ENCODE assay signal across 1 cellular context in the genomic region with DNA sequence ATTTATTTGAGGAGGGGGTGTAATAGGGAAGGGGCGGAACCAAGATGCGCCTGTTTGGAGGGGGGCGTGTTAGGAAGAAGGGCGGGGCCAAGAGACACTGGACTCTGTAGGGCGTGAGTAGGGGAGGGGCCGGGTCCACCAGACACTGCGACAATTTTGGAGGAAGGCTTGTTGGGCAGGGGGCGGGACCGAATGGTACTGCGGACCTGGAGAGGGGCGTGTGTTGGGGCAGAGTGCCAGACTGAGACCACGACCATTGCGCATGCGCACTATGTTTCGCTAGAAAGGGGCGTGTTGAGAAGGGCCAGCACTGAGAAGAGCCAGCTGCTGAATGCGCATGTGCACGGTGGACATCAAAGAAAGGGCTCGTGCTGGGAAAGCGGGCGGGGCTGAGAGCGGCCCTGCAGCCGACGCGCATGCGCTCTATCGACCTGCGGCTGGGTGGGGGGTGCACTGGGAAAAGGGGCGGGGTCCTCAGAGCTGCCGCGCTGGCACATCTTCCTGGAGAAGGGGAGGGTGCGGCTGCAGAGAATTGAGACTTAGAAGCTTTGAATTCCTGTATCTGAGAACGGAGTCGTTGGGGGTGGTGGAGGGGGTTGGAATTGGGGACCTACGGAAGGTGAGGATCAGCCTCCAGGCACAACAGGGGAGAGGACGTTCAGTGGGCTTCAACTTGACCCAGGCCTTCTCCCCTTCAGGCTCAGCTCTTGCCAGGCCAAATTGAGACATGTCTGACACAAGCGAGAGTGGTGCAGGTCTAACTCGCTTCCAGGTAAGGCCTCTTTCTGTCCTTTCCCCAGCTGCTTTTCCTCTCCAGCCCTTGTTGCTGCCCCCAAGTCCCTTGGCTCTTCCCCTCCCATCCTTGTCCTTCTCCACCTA.
A peak's percentile ranks its signal among the peaks of the same experiment; 100 is the strongest.
TF ChIP-seq lines count a peak whose summit lies in the region.

No MANE protein-coding gene starts in this region.

TF ChIP-seq in HepG2, 621 proteins besides CTCF, POLR2A, EP300 and RAD21 (continued from another document and continues in another):
- TF ChIP-seq, protein P1, sequence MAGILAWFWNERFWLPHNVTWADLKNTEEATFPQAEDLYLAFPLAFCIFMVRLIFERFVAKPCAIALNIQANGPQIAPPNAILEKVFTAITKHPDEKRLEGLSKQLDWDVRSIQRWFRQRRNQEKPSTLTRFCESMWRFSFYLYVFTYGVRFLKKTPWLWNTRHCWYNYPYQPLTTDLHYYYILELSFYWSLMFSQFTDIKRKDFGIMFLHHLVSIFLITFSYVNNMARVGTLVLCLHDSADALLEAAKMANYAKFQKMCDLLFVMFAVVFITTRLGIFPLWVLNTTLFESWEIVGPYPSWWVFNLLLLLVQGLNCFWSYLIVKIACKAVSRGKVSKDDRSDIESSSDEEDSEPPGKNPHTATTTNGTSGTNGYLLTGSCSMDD (CRISPR knock-in tag; IDR thresholded peaks at IDR 0.05), result no peak
- TF ChIP-seq ZNF10 (CRISPR knock-in tag; IDR thresholded peaks at IDR 0.05; ENCODE audit: borderline replicate concordance, low read depth) (no peak), ZNF432 (CRISPR knock-in tag; IDR thresholded peaks at IDR 0.05; ENCODE audit: borderline replicate concordance) (no peak), SAFB2 (CRISPR knock-in tag; IDR thresholded peaks at IDR 0.05; ENCODE audit: borderline replicate concordance, low read depth) (no peak), HOXA5 (CRISPR knock-in tag; IDR thresholded peaks at IDR 0.05) (no peak), HCFC1 (IDR thresholded peaks at IDR 0.05; ENCODE audit: low read depth, low read length) (no peak), ZSCAN25 (CRISPR knock-in tag; IDR thresholded peaks at IDR 0.05) (no peak), FOSL1 (CRISPR knock-in tag; IDR thresholded peaks at IDR 0.05; ENCODE audit: borderline replicate concordance) (no peak), RBFOX2 (IDR thresholded peaks at IDR 0.05; ENCODE audit: low read depth, low read length) (peak; percentile 66), FOXK2 (IDR thresholded peaks at IDR 0.05) (no peak), ZNF703 (CRISPR knock-in tag; IDR thresholded peaks at IDR 0.05; ENCODE audit: borderline replicate concordance) (no peak), SMYD3 (CRISPR knock-in tag; IDR thresholded peaks at IDR 0.05) (no peak), ASH2L (IDR thresholded peaks at IDR 0.05; ENCODE audit: insufficient read length, low read depth, low read length) (no peak), SOX13 (IDR thresholded peaks at IDR 0.05) (no peak), SOX13 (CRISPR knock-in tag; conservative IDR thresholded peaks at IDR 0.05 in 1 of 2, IDR thresholded peaks at IDR 0.05 in 1 of 2) (no peak), SSRP1 (CRISPR knock-in tag; IDR thresholded peaks at IDR 0.05) (no peak), BORCS8-MEF2B (CRISPR knock-in tag; IDR thresholded peaks at IDR 0.05) (no peak), ZNF383 (CRISPR knock-in tag; IDR thresholded peaks at IDR 0.05; ENCODE audit: borderline replicate concordance) (no peak), ZNF20 (CRISPR knock-in tag; IDR thresholded peaks at IDR 0.05) (no peak), HNRNPK (IDR thresholded peaks at IDR 0.05; ENCODE audit: low read depth, low read length, poor library complexity, severe bottlenecking) (no peak), BHLHE40 (IDR thresholded peaks at IDR 0.05; ENCODE audit: low read length) (peak; percentile 93), CREB1 (IDR thresholded peaks at IDR 0.05) (no peak), CREB1 (CRISPR knock-in tag; IDR thresholded peaks at IDR 0.05) (no peak), ZNF747 (CRISPR knock-in tag; IDR thresholded peaks at IDR 0.05; ENCODE audit: borderline replicate concordance) (no peak), ZNF12 (CRISPR knock-in tag; IDR thresholded peaks at IDR 0.05) (no peak), JDP2 (CRISPR knock-in tag; IDR thresholded peaks at IDR 0.05; ENCODE audit: borderline replicate concordance) (no peak), HMG20B (CRISPR knock-in tag; conservative IDR thresholded peaks at IDR 0.05) (no peak), FOXA3 (CRISPR knock-in tag; IDR thresholded peaks at IDR 0.05) (no peak), RARA (CRISPR knock-in tag; IDR thresholded peaks at IDR 0.05) (no peak), KAT2B (IDR thresholded peaks at IDR 0.05; ENCODE audit: borderline replicate concordance, low read depth, low read length) (no peak), IRX3 (CRISPR knock-in tag; IDR thresholded peaks at IDR 0.05; ENCODE audit: borderline replicate concordance, low read depth) (no peak), ZNF564 (CRISPR knock-in tag; IDR thresholded peaks at IDR 0.05) (no peak), RFXANK (CRISPR knock-in tag; IDR thresholded peaks at IDR 0.05) (no peak), REL (CRISPR knock-in tag; conservative IDR thresholded peaks at IDR 0.05) (no peak), ZNF256 (CRISPR knock-in tag; conservative IDR thresholded peaks at IDR 0.05) (no peak), GZF1 (CRISPR knock-in tag; IDR thresholded peaks at IDR 0.05) (no peak), FOXA1 (IDR thresholded peaks at IDR 0.05) (no peak), FOXA1 (CRISPR knock-in tag; IDR thresholded peaks at IDR 0.05) (no peak), U2AF2 (IDR thresholded peaks at IDR 0.05; ENCODE audit: low read depth, low read length) (no peak), ZNF614 (CRISPR knock-in tag; IDR thresholded peaks at IDR 0.05; ENCODE audit: borderline replicate concordance) (0 out of 2 replicates have a peak, but pooled peaks have one; percentile 18), CHCHD3 (CRISPR knock-in tag; IDR thresholded peaks at IDR 0.05) (no peak), ARNT2 (CRISPR knock-in tag; IDR thresholded peaks at IDR 0.05; ENCODE audit: low read depth) (no peak), ZNF17 (CRISPR knock-in tag; IDR thresholded peaks at IDR 0.05) (no peak), ZNF619 (CRISPR knock-in tag; IDR thresholded peaks at IDR 0.05) (no peak)
- TF ChIP-seq, protein P2, sequence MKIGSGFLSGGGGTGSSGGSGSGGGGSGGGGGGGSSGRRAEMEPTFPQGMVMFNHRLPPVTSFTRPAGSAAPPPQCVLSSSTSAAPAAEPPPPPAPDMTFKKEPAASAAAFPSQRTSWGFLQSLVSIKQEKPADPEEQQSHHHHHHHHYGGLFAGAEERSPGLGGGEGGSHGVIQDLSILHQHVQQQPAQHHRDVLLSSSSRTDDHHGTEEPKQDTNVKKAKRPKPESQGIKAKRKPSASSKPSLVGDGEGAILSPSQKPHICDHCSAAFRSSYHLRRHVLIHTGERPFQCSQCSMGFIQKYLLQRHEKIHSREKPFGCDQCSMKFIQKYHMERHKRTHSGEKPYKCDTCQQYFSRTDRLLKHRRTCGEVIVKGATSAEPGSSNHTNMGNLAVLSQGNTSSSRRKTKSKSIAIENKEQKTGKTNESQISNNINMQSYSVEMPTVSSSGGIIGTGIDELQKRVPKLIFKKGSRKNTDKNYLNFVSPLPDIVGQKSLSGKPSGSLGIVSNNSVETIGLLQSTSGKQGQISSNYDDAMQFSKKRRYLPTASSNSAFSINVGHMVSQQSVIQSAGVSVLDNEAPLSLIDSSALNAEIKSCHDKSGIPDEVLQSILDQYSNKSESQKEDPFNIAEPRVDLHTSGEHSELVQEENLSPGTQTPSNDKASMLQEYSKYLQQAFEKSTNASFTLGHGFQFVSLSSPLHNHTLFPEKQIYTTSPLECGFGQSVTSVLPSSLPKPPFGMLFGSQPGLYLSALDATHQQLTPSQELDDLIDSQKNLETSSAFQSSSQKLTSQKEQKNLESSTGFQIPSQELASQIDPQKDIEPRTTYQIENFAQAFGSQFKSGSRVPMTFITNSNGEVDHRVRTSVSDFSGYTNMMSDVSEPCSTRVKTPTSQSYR (CRISPR knock-in tag; IDR thresholded peaks at IDR 0.05; ENCODE audit: borderline replicate concordance), result no peak
- TF ChIP-seq, protein P3, sequence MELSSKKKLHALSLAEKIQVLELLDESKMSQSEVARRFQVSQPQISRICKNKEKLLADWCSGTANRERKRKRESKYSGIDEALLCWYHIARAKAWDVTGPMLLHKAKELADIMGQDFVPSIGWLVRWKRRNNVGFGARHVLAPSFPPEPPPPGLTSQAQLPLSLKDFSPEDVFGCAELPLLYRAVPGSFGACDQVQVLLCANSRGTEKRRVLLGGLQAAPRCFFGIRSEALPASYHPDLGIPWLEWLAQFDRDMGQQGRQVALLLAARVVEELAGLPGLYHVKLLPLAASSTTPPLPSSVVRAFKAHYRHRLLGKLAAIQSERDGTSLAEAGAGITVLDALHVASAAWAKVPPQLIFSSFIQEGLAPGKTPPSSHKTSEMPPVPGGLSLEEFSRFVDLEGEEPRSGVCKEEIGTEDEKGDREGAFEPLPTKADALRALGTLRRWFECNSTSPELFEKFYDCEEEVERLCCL (CRISPR knock-in tag; IDR thresholded peaks at IDR 0.05; ENCODE audit: borderline replicate concordance), result no peak
- TF ChIP-seq, protein P4, sequence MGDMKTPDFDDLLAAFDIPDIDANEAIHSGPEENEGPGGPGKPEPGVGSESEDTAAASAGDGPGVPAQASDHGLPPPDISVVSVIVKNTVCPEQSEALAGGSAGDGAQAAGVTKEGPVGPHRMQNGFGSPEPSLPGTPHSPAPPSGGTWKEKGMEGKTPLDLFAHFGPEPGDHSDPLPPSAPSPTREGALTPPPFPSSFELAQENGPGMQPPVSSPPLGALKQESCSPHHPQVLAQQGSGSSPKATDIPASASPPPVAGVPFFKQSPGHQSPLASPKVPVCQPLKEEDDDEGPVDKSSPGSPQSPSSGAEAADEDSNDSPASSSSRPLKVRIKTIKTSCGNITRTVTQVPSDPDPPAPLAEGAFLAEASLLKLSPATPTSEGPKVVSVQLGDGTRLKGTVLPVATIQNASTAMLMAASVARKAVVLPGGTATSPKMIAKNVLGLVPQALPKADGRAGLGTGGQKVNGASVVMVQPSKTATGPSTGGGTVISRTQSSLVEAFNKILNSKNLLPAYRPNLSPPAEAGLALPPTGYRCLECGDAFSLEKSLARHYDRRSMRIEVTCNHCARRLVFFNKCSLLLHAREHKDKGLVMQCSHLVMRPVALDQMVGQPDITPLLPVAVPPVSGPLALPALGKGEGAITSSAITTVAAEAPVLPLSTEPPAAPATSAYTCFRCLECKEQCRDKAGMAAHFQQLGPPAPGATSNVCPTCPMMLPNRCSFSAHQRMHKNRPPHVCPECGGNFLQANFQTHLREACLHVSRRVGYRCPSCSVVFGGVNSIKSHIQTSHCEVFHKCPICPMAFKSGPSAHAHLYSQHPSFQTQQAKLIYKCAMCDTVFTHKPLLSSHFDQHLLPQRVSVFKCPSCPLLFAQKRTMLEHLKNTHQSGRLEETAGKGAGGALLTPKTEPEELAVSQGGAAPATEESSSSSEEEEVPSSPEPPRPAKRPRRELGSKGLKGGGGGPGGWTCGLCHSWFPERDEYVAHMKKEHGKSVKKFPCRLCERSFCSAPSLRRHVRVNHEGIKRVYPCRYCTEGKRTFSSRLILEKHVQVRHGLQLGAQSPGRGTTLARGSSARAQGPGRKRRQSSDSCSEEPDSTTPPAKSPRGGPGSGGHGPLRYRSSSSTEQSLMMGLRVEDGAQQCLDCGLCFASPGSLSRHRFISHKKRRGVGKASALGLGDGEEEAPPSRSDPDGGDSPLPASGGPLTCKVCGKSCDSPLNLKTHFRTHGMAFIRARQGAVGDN (CRISPR knock-in tag; IDR thresholded peaks at IDR 0.05), result peak; percentile 54; the same call in 1 of the 2 replicates
- TF ChIP-seq, protein P5, sequence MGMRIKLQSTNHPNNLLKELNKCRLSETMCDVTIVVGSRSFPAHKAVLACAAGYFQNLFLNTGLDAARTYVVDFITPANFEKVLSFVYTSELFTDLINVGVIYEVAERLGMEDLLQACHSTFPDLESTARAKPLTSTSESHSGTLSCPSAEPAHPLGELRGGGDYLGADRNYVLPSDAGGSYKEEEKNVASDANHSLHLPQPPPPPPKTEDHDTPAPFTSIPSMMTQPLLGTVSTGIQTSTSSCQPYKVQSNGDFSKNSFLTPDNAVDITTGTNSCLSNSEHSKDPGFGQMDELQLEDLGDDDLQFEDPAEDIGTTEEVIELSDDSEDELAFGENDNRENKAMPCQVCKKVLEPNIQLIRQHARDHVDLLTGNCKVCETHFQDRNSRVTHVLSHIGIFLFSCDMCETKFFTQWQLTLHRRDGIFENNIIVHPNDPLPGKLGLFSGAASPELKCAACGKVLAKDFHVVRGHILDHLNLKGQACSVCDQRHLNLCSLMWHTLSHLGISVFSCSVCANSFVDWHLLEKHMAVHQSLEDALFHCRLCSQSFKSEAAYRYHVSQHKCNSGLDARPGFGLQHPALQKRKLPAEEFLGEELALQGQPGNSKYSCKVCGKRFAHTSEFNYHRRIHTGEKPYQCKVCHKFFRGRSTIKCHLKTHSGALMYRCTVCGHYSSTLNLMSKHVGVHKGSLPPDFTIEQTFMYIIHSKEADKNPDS (CRISPR knock-in tag; IDR thresholded peaks at IDR 0.05), result no peak
- TF ChIP-seq, protein P6, sequence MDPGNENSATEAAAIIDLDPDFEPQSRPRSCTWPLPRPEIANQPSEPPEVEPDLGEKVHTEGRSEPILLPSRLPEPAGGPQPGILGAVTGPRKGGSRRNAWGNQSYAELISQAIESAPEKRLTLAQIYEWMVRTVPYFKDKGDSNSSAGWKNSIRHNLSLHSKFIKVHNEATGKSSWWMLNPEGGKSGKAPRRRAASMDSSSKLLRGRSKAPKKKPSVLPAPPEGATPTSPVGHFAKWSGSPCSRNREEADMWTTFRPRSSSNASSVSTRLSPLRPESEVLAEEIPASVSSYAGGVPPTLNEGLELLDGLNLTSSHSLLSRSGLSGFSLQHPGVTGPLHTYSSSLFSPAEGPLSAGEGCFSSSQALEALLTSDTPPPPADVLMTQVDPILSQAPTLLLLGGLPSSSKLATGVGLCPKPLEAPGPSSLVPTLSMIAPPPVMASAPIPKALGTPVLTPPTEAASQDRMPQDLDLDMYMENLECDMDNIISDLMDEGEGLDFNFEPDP (CRISPR knock-in tag; conservative IDR thresholded peaks at IDR 0.05), result no peak
- TF ChIP-seq, protein P7, sequence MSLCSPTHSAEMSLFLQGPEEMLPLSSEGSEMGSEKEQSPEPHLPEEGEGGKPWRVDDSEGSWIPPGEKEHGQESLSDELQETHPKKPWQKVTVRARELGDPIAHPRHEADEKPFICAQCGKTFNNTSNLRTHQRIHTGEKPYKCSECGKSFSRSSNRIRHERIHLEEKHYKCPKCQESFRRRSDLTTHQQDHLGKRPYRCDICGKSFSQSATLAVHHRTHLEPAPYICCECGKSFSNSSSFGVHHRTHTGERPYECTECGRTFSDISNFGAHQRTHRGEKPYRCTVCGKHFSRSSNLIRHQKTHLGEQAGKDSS (CRISPR knock-in tag; IDR thresholded peaks at IDR 0.05; ENCODE audit: borderline replicate concordance, low read depth), result no peak
- TF ChIP-seq, protein P8, sequence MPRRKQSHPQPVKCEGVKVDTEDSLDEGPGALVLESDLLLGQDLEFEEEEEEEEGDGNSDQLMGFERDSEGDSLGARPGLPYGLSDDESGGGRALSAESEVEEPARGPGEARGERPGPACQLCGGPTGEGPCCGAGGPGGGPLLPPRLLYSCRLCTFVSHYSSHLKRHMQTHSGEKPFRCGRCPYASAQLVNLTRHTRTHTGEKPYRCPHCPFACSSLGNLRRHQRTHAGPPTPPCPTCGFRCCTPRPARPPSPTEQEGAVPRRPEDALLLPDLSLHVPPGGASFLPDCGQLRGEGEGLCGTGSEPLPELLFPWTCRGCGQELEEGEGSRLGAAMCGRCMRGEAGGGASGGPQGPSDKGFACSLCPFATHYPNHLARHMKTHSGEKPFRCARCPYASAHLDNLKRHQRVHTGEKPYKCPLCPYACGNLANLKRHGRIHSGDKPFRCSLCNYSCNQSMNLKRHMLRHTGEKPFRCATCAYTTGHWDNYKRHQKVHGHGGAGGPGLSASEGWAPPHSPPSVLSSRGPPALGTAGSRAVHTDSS (CRISPR knock-in tag; conservative IDR thresholded peaks at IDR 0.05), result no peak
